1 cellular context compared by ENCODE assay signal in the genomic region with DNA sequence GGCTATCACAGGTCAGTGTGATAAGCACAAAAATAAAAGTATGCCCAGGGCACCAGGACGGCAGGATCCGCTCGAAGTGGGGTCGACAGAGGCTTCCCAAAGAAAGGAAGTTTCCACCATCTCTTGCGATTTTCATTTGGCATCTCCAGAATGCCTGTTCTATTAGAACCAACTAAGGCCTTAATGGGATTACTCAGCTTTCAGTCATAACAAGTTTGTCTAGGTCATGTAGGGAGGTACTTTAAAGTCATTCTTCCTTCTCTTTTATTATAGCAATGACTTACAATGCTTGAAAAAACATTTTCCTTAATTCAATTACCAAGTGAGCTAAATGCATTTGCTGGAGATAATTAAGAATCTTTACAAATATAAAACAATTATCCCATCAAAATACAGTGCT.
TF ChIP-seq lines count a peak whose summit lies in the region.

No MANE protein-coding gene starts in this region.

TF ChIP-seq in SK-N-SH, 30 proteins besides CTCF, POLR2A, EP300 and RAD21 (continued from another document):
- TF ChIP-seq, protein P1, sequence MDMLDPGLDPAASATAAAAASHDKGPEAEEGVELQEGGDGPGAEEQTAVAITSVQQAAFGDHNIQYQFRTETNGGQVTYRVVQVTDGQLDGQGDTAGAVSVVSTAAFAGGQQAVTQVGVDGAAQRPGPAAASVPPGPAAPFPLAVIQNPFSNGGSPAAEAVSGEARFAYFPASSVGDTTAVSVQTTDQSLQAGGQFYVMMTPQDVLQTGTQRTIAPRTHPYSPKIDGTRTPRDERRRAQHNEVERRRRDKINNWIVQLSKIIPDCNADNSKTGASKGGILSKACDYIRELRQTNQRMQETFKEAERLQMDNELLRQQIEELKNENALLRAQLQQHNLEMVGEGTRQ (IDR thresholded peaks at IDR 0.05; ENCODE audit: borderline replicate concordance, low read depth, low read length) = no peak
- no peak for TF ChIP-seq EZH2phosphoT487 (IDR thresholded peaks at IDR 0.05; ENCODE audit: borderline replicate concordance, low read depth)
- TF ChIP-seq MEF2A (IDR thresholded peaks at IDR 0.05; ENCODE audit: borderline replicate concordance, low read depth) = no peak
- TF ChIP-seq FOSL2 (IDR thresholded peaks at IDR 0.05; ENCODE audit: borderline replicate concordance, low read depth) = no peak
- no peak for TF ChIP-seq GATA2 (CRISPR knock-in tag; IDR thresholded peaks at IDR 0.05)
